ENCODE assay signal across 8 cellular contexts in genomic region chr12:94873368-94874085, GRCh38.
DNase-seq lines count a peak whose midpoint lies in the region; ATAC-seq and TF ChIP-seq lines count a peak whose summit lies in the region.

No MANE protein-coding gene starts in this region.

- peak; percentile 70 for ATAC-seq in GM18858 (IDR thresholded peaks at IDR 0.05; ENCODE audit: unreplicated experiment)
- ATAC-seq in HG02943 (IDR thresholded peaks at IDR 0.05; ENCODE audit: low read depth, unreplicated experiment) = peak; percentile 64

- no peak overlapping the region for H3K4me3 ChIP-seq in BE2C (ENCODE audit: low read depth, low read length)
- peak overlapping the region; percentile 34 for H3K4me3 ChIP-seq in cardiac muscle cell

- DNase-seq in BE2C (peak; percentile 10), SW480 (ENCODE audit: low spot score) (peak; percentile 17), cardiac muscle cell (ENCODE audit: low read depth in 1 of 2, low spot score in 1 of 2) (peak in 1 of 2 donors; percentile 63), retina (peak; percentile 15)
- DNase-seq in effector CD8-positive, alpha-beta T cell (lab: John Stamatoyannopoulos, UW) = no peak
- no peak for DNase-seq in stimulated activated CD4-positive, alpha-beta T cell treated with anti-CD3 and anti-CD28 coated beads, Interleukin-2, amount 100 ng/mL, for 48 hours

- TF ChIP-seq CTCF in BE2C (IDR thresholded peaks at IDR 0.05; ENCODE audit: low read depth, low read length) (no peak), cardiac muscle cell (IDR thresholded peaks at IDR 0.05; ENCODE audit: low read depth, low read length) (no peak)

- H3K9me3 ChIP-seq in BE2C (no peaks in the 10 kb centered on the region), cardiac muscle cell (ENCODE audit: low read depth) (no peaks in the 10 kb centered on the region)

- H3K27me3 ChIP-seq in BE2C (peaks cover 57% of the 10 kb centered on the region), cardiac muscle cell (peaks cover 75% of the 10 kb centered on the region)

- no peaks in the 10 kb centered on the region for H3K4me1 ChIP-seq in BE2C
- H3K4me1 ChIP-seq in cardiac muscle cell (ENCODE audit: low read depth) = no peaks in the 10 kb centered on the region

- H3K27ac ChIP-seq in cardiac muscle cell = no peak overlapping the region

- H3K36me3 ChIP-seq in BE2C = no peaks in the 10 kb centered on the region
- H3K36me3 ChIP-seq in cardiac muscle cell = no peaks in the 10 kb centered on the region

Comparison
In these comparisons a context has a peak if more than half of its experiments do, and no peak if none do; other contexts are left out.
1. DNase-seq: peak in BE2C (single experiment), SW480 (single experiment) and retina (single experiment); none in effector CD8-positive, alpha-beta T cell (single experiment) and stimulated activated CD4-positive, alpha-beta T cell treated with anti-CD3 and anti-CD28 coated beads, Interleukin-2, amount 100 ng/mL, for 48 hours (0 of 2).